ENCODE assay signal across 31 cellular contexts in genomic region chr2:72037322-72037721, GRCh38.
DNase-seq lines count a peak whose midpoint lies in the region; ATAC-seq, FAIRE-seq and TF ChIP-seq lines count a peak whose summit lies in the region.
"Had no signal": no experiment of that assay in that cellular context is flagged by ENCODE, and none has a peak within 500 bp of the region (broad histone marks: within the 10 kb centered on the region; RNA-seq: fewer than 3 reads in every experiment).

No MANE protein-coding gene starts in this region.

- ATAC-seq in GM21825 (IDR thresholded peaks at IDR 0.05; ENCODE audit: unreplicated experiment), result no peak
- no peak for ATAC-seq in GM18909 (IDR thresholded peaks at IDR 0.05; ENCODE audit: poor library complexity, unreplicated experiment)
- ATAC-seq: activated CD8-positive, alpha-beta T cell treated with anti-CD3 and anti-CD28 coated beads, Interleukin-2, amount 10 ng/mL, durations not matched to agents 7 days and 5 days; K562; mucosa of descending colon; natural killer cell treated with Interleukin-12 subunit alpha and Interleukin-12 subunit beta and Interleukin-15 and Interleukin-18, amount 100 ng/mL, for 72 hours; Panc1 had no signal

- peak; percentile 57 for DNase-seq in Daoy (ENCODE audit: low read depth)
- peak; percentile 1 for DNase-seq in HEK293T (ENCODE audit: extremely low spot score)
- peak; percentile 29 for DNase-seq in bronchial epithelial cell (ENCODE audit: low read depth)
- peak; percentile 78 for DNase-seq in mesenteric fat pad (ENCODE audit: low spot score)
- DNase-seq in T-helper 2 cell treated with Interferon-gamma antibody and Interleukin-4, amounts not matched to agents 5 μg/mL and 100 μg/mL, for 36 hours (ENCODE audit: low spot score), result no peak
- no peak for DNase-seq in kidney glomerular epithelial cell (lab: John Stamatoyannopoulos, UW)
- DNase-seq: activated CD4-positive, alpha-beta T cell treated with anti-CD3 and anti-CD28 coated beads for 1 hour; activated CD8-positive, alpha-beta T cell treated with anti-CD3 and anti-CD28 coated beads, Interleukin-2, amount 10 ng/mL, durations not matched to agents 7 days and 5 days; aorta; COR-L47; dermis blood vessel endothelial cell; DMS79; hypothalamus; MM.1S; mucosa of descending colon; NCI-H1417; NCI-H2029 treated with DMSO at 0.1 percent for 48 hours; NCI-H2227 treated with DMSO at 0.1 percent for 48 hours; NCI-H69; SJCRH30; stimulated activated CD4-positive, alpha-beta T cell treated with anti-CD3 and anti-CD28 coated beads, Interleukin-1b, Interleukin-23, amount 100 ng/mL, for 48 hours had no signal

- H3K36me3 ChIP-seq in bronchial epithelial cell (ENCODE audit: control insufficient read depth, insufficient read depth, low read length), result no peaks in the 10 kb centered on the region
- H3K36me3 ChIP-seq: SJCRH30, tibial nerve had no signal

- H3K4me1 Mint-ChIP-seq in T-helper 2 cell treated with Interferon-gamma antibody and Interleukin-4, amounts not matched to agents 5 μg/mL and 100 μg/mL, for 36 hours (ENCODE audit: low read depth), result no peaks in the 10 kb centered on the region
- H3K4me1 Mint-ChIP-seq: central memory CD8-positive, alpha-beta T cell had no signal

- no peak for TF ChIP-seq CTCF in bronchial epithelial cell (IDR thresholded peaks at IDR 0.05; ENCODE audit: insufficient read depth, low read length, severe bottlenecking)

- no peaks in the 10 kb centered on the region for H3K27me3 ChIP-seq in bronchial epithelial cell (ENCODE audit: control insufficient read depth, insufficient read depth, low read length)
- H3K27me3 ChIP-seq: SJCRH30, tibial nerve had no signal

- H3K36me3 Mint-ChIP-seq in T-helper 2 cell treated with Interferon-gamma antibody and Interleukin-4, amounts not matched to agents 5 μg/mL and 100 μg/mL, for 36 hours (ENCODE audit: low read depth), result no peaks in the 10 kb centered on the region
- H3K36me3 Mint-ChIP-seq: activated naive CD8-positive, alpha-beta T cell; natural killer cell treated with Interleukin-12 subunit alpha and Interleukin-12 subunit beta and Interleukin-15 and Interleukin-18, amount 100 ng/mL, for 72 hours had no signal

- FAIRE-seq in bronchial epithelial cell (lab: Jason Lieb, UNC), result no peak
- FAIRE-seq: K562 had no signal

- CTCF ChIA-PET in HEK293T (lab: Yijun Ruan, JAX), result no interaction called here

- POLR2A ChIA-PET in HEK293T (lab: Yijun Ruan, JAX), result no interaction called here

- H3K4me3 ChIP-seq in bronchial epithelial cell (ENCODE audit: low read depth, low read length), result no peak overlapping the region
- H3K4me3 ChIP-seq: K562, mucosa of descending colon, SJCRH30, skin epidermis, tibial nerve had no signal

- no peak overlapping the region for H3K27ac Mint-ChIP-seq in T-helper 2 cell treated with Interferon-gamma antibody and Interleukin-4, amounts not matched to agents 5 μg/mL and 100 μg/mL, for 36 hours
- H3K27ac Mint-ChIP-seq: activated CD8-positive, alpha-beta T cell treated with anti-CD3 and anti-CD28 coated beads, Interleukin-2, amount 10 ng/mL, durations not matched to agents 7 days and 5 days; activated naive CD8-positive, alpha-beta T cell; activated T-helper 2 cell treated with anti-CD3 and anti-CD28 coated beads, Interferon-gamma antibody, Interleukin-2, Interleukin-4, amounts not matched to agents 10 μg/mL and 5 μg/mL and 100 μg/mL, durations not matched to agents 14 hours and 24 hours and 36 hours; natural killer cell treated with Interleukin-12 subunit alpha and Interleukin-12 subunit beta and Interleukin-15 and Interleukin-18, amount 100 ng/mL, for 72 hours had no signal

- H3K27me3 Mint-ChIP-seq in T-helper 2 cell treated with Interferon-gamma antibody and Interleukin-4, amounts not matched to agents 5 μg/mL and 100 μg/mL, for 36 hours (ENCODE audit: low read depth), result no peaks in the 10 kb centered on the region

- no peaks in the 10 kb centered on the region for H3K9me3 Mint-ChIP-seq in T-helper 2 cell treated with Interferon-gamma antibody and Interleukin-4, amounts not matched to agents 5 μg/mL and 100 μg/mL, for 36 hours
- H3K9me3 Mint-ChIP-seq: activated T-helper 2 cell treated with anti-CD3 and anti-CD28 coated beads, Interferon-gamma antibody, Interleukin-2, Interleukin-4, amounts not matched to agents 10 μg/mL and 5 μg/mL and 100 μg/mL, durations not matched to agents 14 hours and 24 hours and 36 hours; central memory CD8-positive, alpha-beta T cell had no signal

- no peak overlapping the region for H3K4me3 Mint-ChIP-seq in T-helper 2 cell treated with Interferon-gamma antibody and Interleukin-4, amounts not matched to agents 5 μg/mL and 100 μg/mL, for 36 hours
- H3K4me3 Mint-ChIP-seq: activated CD8-positive, alpha-beta T cell treated with anti-CD3 and anti-CD28 coated beads, Interleukin-2, amount 10 ng/mL, durations not matched to agents 7 days and 5 days; activated naive CD8-positive, alpha-beta T cell; central memory CD8-positive, alpha-beta T cell; natural killer cell treated with Interleukin-12 subunit alpha and Interleukin-12 subunit beta and Interleukin-15 and Interleukin-18, amount 100 ng/mL, for 72 hours had no signal

TF ChIP-seq in HEK293T, 16 proteins besides CTCF, POLR2A, EP300 and RAD21:
- TF ChIP-seq SUZ12 (IDR thresholded peaks at IDR 0.05) (no peak), ARNT (IDR thresholded peaks at IDR 0.05) (no peak), TARDBP (IDR thresholded peaks at IDR 0.05) (no peak), CTBP1 (IDR thresholded peaks at IDR 0.05; ENCODE audit: borderline replicate concordance) (no peak)

Comparison
In these comparisons a context has a peak if more than half of its experiments do, and no peak if none do; other contexts are left out.
1. DNase-seq: peak in Daoy (single experiment), HEK293T (single experiment), bronchial epithelial cell (single experiment) and mesenteric fat pad (single experiment); none in T-helper 2 cell treated with Interferon-gamma antibody and Interleukin-4, amounts not matched to agents 5 μg/mL and 100 μg/mL, for 36 hours (single experiment) and kidney glomerular epithelial cell (single experiment).